Comparison of ENCODE assay signal across 13 cellular contexts in genomic region chr6:33576668-33577067, GRCh38. TPM values are rescaled to one million over a fixed set of nuclear protein-coding genes. Genes with fewer than 3 reads are reported as not detected.
DNase-seq lines count a peak whose midpoint lies in the region; ATAC-seq and TF ChIP-seq lines count a peak whose summit lies in the region.
"Had no signal": no experiment of that assay in that cellular context is flagged by ENCODE, and none has a peak within 500 bp of the region (broad histone marks: within the 10 kb centered on the region; RNA-seq: fewer than 3 reads in every experiment).

No MANE protein-coding gene starts in this region.

- H3K27me3 Mint-ChIP-seq in stimulated activated naive CD8-positive, alpha-beta T cell treated with anti-CD3 and anti-CD28 coated beads, Interleukin-15, Interleukin-2, amounts not matched to agents 100 ng/mL and 50 ng/mL, for 24 hours = no peaks in the 10 kb centered on the region
- H3K27me3 Mint-ChIP-seq in stimulated activated naive CD8-positive, alpha-beta T cell treated with anti-CD3 and anti-CD28 coated beads, Interleukin-15, amount 100 ng/mL, for 72 hours = no peaks in the 10 kb centered on the region
- no peaks in the 10 kb centered on the region for H3K27me3 Mint-ChIP-seq in natural killer cell (ENCODE audit: low read depth in 2 of 2)

- DNase-seq in stimulated activated naive CD8-positive, alpha-beta T cell treated with anti-CD3 and anti-CD28 coated beads, Interleukin-15, amount 100 ng/mL, for 72 hours = no peak
- DNase-seq in mammary epithelial cell (no peak), natural killer cell (no peak), SHP77 treated with DMSO at 0.1 percent for 48 hours (lab: John Stamatoyannopoulos, UW) (no peak)
- DNase-seq: COR-L47; effector CD8-positive, alpha-beta T cell; KG1; NCI-H2171; stimulated activated CD4-positive, alpha-beta T cell treated with anti-CD3 and anti-CD28 coated beads, Interleukin-12 subunit alpha, Interleukin-12 subunit beta, amount 100 ng/mL, for 4 hours had no signal

- H3K4me1 ChIP-seq in mammary epithelial cell (ENCODE audit: insufficient read depth, low read length) = peaks cover 28% of the 10 kb centered on the region

- H3K36me3 Mint-ChIP-seq in stimulated activated naive CD8-positive, alpha-beta T cell treated with anti-CD3 and anti-CD28 coated beads, Interleukin-15, Interleukin-2, amounts not matched to agents 100 ng/mL and 50 ng/mL, for 24 hours (ENCODE audit: low read depth) = peaks cover 48% of the 10 kb centered on the region
- H3K36me3 Mint-ChIP-seq in natural killer cell = no peaks in the 10 kb centered on the region

- WGBS in mammary epithelial cell (ENCODE audit: low coverage, missing lambda C conversion rate) = 97% methylated on average over 10 of the region's 11 CpGs

- H3K27ac ChIP-seq in mammary epithelial cell (ENCODE audit: insufficient read depth, low read depth, low read length) = peak overlapping the region; percentile 42

- peaks cover 23% of the 10 kb centered on the region for H3K36me3 ChIP-seq in mammary epithelial cell (ENCODE audit: insufficient read depth, low read length)

- CTCF ChIA-PET in mammary epithelial cell (lab: Charles Lee; ENCODE audit: low non-redundant PET) = no interaction called here

- H3K79me2 ChIP-seq in mammary epithelial cell (ENCODE audit: insufficient read depth, low read length) = peaks cover 53% of the 10 kb centered on the region

- no peaks in the 10 kb centered on the region for H4K20me1 ChIP-seq in mammary epithelial cell (ENCODE audit: insufficient read depth, low read length)

- no TSS peak for BruUV-seq in mammary epithelial cell (replicated peaks; lab: Mats Ljungman, UMichigan)

- in situ Hi-C loops in mammary epithelial cell (cut with MboI; ENCODE audit: low sequenced_read_pairs in 2 of 2) = loop anchor here in 1 of 2 donors (25.0 kb wide), 1 partner anchor 586 kb away; no protein-coding TSS in a partner anchor

- dilution Hi-C loops in mammary epithelial cell (cut with HindIII; ENCODE audit: low sequenced_read_pairs) = no loop called here

- ATAC-seq in stimulated activated naive CD8-positive, alpha-beta T cell treated with anti-CD3 and anti-CD28 coated beads, Interleukin-15, amount 100 ng/mL, for 72 hours = no peak
- no peak for ATAC-seq in natural killer cell
- ATAC-seq in GM18870 (IDR thresholded peaks at IDR 0.05; ENCODE audit: unreplicated experiment) = no peak
- ATAC-seq in HG03139 (IDR thresholded peaks at IDR 0.05; ENCODE audit: unreplicated experiment) = no peak
- no peak for ATAC-seq in HG02981 (IDR thresholded peaks at IDR 0.05; ENCODE audit: unreplicated experiment)

- H3K4me3 ChIP-seq in mammary epithelial cell (replicated peaks in 1 of 3; ENCODE audit: insufficient read depth in 1 of 3, low read depth in 2 of 3, low read length in 3 of 3) = peak overlapping the region in 1 of 3 experiments; percentile 12

- H3K9ac ChIP-seq in mammary epithelial cell (ENCODE audit: insufficient read depth, low read length) = no peak overlapping the region

- H3K27me3 ChIP-seq in mammary epithelial cell (ENCODE audit: insufficient read depth, low read length) = no peaks in the 10 kb centered on the region

- H3K9me3 ChIP-seq in mammary epithelial cell (replicated peaks; ENCODE audit: insufficient read depth, low read length) = no peaks in the 10 kb centered on the region

- peak overlapping the region; percentile 58 for H2AFZ ChIP-seq in mammary epithelial cell (ENCODE audit: low read depth, low read length)

- H3K9me3 Mint-ChIP-seq in stimulated activated naive CD8-positive, alpha-beta T cell treated with anti-CD3 and anti-CD28 coated beads, Interleukin-15, Interleukin-2, amounts not matched to agents 100 ng/mL and 50 ng/mL, for 24 hours = no peaks in the 10 kb centered on the region
- no peaks in the 10 kb centered on the region for H3K9me3 Mint-ChIP-seq in stimulated activated naive CD8-positive, alpha-beta T cell treated with anti-CD3 and anti-CD28 coated beads, Interleukin-15, amount 100 ng/mL, for 72 hours
- no peaks in the 10 kb centered on the region for H3K9me3 Mint-ChIP-seq in natural killer cell

- H3K4me1 Mint-ChIP-seq in stimulated activated naive CD8-positive, alpha-beta T cell treated with anti-CD3 and anti-CD28 coated beads, Interleukin-15, Interleukin-2, amounts not matched to agents 100 ng/mL and 50 ng/mL, for 24 hours (ENCODE audit: low read depth) = peaks cover 30% of the 10 kb centered on the region
- H3K4me1 Mint-ChIP-seq in stimulated activated naive CD8-positive, alpha-beta T cell treated with anti-CD3 and anti-CD28 coated beads, Interleukin-15, amount 100 ng/mL, for 72 hours = peaks cover 53% of the 10 kb centered on the region
- peaks cover 18 to 39% of the 10 kb centered on the region in 2 donors for H3K4me1 Mint-ChIP-seq in natural killer cell

- TF ChIP-seq CTCF in mammary epithelial cell (conservative IDR thresholded peaks at IDR 0.05 in 1 of 2, IDR thresholded peaks at IDR 0.05 in 1 of 2; ENCODE audit: extremely low read depth in 1 of 2, insufficient read depth in 1 of 2, low read depth in 1 of 2, low read length in 2 of 2) (no peak), natural killer cell (IDR thresholded peaks at IDR 0.05) (no peak)

- peak overlapping the region; percentile 90 for H3K4me2 ChIP-seq in mammary epithelial cell (ENCODE audit: insufficient read depth, low read depth, low read length)

- peak overlapping the region; percentile 91 for H3K27ac Mint-ChIP-seq in stimulated activated naive CD8-positive, alpha-beta T cell treated with anti-CD3 and anti-CD28 coated beads, Interleukin-15, Interleukin-2, amounts not matched to agents 100 ng/mL and 50 ng/mL, for 24 hours
- peak overlapping the region in 1 of 2 donors; percentile 27 for H3K27ac Mint-ChIP-seq in stimulated activated naive CD8-positive, alpha-beta T cell treated with anti-CD3 and anti-CD28 coated beads, Interleukin-15, amount 100 ng/mL, for 72 hours
- peak overlapping the region; percentile 45 to 99 for H3K27ac Mint-ChIP-seq in natural killer cell

- H3K4me3 Mint-ChIP-seq in stimulated activated naive CD8-positive, alpha-beta T cell treated with anti-CD3 and anti-CD28 coated beads, Interleukin-15, Interleukin-2, amounts not matched to agents 100 ng/mL and 50 ng/mL, for 24 hours = no peak overlapping the region
- no peak overlapping the region for H3K4me3 Mint-ChIP-seq in stimulated activated naive CD8-positive, alpha-beta T cell treated with anti-CD3 and anti-CD28 coated beads, Interleukin-15, amount 100 ng/mL, for 72 hours
- peak overlapping the region; percentile 6 for H3K4me3 Mint-ChIP-seq in natural killer cell

- intact Hi-C loops in mammary epithelial cell (cut with micrococcal nuclease) (loop anchor here (10.0 kb wide), 1 partner anchor 302 kb away; the partner anchor contains the start of genes B3GALT4, RPS18 and VPS52), natural killer cell (cut with micrococcal nuclease) (loop anchor here (10.0 kb wide), 2 partner anchors 122 to 232 kb away; partner anchors contain the start of gene ZBTB9)

RNA-seq across cellular contexts. Expression of gene BAK1, which starts 3.4 kb away (rescaled TPM):
- total RNA-seq in mammary epithelial cell (10 to 100 TPM; 41.0 to 70.6 TPM), natural killer cell (10 to 100 TPM; 36.3 to 49.8 (median 40.7) TPM)
- polyA plus RNA-seq in mammary epithelial cell = 62.0 TPM
- 81.7 TPM for polyA minus RNA-seq in mammary epithelial cell

RNA-seq across cellular contexts. Expression of gene ITPR3, which starts 44.5 kb away (rescaled TPM):
- 100 to 1,000 TPM; 125 to 155 TPM for total RNA-seq in mammary epithelial cell
- 106 TPM for polyA plus RNA-seq in mammary epithelial cell
- polyA minus RNA-seq in mammary epithelial cell = 270 TPM
- 10 to 100 TPM; 45.5 to 66.7 (median 46.0) TPM for total RNA-seq in natural killer cell
